In the genomic region with DNA sequence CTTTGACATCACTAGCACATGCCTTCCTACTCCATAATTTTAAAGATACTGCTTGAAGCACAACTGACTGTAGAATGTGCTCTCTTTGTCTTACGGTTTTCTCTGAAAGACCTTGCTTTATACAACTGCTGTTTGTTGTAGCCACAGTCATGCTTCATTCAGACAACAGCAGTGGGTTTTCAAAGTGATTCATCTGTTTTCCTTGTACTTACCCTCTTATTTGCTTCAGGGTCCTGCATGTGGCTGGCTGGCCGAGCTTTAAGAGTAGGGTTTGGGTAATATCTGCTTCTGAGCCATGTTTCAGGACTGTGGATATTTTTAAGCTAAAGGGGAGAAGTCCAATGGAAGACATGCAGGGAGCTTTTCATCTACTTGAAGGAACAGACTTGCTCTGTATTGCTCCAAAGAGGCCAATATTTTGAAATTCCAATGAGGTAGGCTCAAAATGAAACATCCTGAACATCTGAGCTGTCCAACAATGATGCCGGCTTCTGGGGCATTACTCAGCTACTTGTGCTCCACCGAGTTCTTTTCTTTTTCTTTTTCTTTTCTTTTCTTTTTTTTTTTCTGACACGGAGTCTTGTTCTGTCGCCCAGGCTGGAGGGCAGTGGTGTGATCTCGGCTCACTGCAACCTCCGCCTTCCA, we compare ENCODE assay signal across 1 cellular context.
TF ChIP-seq lines count a peak whose summit lies in the region.

No MANE protein-coding gene starts in this region.

TF ChIP-seq in GM23338, 12 proteins besides CTCF, POLR2A, EP300 and RAD21 (continued from another document):
- TF ChIP-seq, protein P1, sequence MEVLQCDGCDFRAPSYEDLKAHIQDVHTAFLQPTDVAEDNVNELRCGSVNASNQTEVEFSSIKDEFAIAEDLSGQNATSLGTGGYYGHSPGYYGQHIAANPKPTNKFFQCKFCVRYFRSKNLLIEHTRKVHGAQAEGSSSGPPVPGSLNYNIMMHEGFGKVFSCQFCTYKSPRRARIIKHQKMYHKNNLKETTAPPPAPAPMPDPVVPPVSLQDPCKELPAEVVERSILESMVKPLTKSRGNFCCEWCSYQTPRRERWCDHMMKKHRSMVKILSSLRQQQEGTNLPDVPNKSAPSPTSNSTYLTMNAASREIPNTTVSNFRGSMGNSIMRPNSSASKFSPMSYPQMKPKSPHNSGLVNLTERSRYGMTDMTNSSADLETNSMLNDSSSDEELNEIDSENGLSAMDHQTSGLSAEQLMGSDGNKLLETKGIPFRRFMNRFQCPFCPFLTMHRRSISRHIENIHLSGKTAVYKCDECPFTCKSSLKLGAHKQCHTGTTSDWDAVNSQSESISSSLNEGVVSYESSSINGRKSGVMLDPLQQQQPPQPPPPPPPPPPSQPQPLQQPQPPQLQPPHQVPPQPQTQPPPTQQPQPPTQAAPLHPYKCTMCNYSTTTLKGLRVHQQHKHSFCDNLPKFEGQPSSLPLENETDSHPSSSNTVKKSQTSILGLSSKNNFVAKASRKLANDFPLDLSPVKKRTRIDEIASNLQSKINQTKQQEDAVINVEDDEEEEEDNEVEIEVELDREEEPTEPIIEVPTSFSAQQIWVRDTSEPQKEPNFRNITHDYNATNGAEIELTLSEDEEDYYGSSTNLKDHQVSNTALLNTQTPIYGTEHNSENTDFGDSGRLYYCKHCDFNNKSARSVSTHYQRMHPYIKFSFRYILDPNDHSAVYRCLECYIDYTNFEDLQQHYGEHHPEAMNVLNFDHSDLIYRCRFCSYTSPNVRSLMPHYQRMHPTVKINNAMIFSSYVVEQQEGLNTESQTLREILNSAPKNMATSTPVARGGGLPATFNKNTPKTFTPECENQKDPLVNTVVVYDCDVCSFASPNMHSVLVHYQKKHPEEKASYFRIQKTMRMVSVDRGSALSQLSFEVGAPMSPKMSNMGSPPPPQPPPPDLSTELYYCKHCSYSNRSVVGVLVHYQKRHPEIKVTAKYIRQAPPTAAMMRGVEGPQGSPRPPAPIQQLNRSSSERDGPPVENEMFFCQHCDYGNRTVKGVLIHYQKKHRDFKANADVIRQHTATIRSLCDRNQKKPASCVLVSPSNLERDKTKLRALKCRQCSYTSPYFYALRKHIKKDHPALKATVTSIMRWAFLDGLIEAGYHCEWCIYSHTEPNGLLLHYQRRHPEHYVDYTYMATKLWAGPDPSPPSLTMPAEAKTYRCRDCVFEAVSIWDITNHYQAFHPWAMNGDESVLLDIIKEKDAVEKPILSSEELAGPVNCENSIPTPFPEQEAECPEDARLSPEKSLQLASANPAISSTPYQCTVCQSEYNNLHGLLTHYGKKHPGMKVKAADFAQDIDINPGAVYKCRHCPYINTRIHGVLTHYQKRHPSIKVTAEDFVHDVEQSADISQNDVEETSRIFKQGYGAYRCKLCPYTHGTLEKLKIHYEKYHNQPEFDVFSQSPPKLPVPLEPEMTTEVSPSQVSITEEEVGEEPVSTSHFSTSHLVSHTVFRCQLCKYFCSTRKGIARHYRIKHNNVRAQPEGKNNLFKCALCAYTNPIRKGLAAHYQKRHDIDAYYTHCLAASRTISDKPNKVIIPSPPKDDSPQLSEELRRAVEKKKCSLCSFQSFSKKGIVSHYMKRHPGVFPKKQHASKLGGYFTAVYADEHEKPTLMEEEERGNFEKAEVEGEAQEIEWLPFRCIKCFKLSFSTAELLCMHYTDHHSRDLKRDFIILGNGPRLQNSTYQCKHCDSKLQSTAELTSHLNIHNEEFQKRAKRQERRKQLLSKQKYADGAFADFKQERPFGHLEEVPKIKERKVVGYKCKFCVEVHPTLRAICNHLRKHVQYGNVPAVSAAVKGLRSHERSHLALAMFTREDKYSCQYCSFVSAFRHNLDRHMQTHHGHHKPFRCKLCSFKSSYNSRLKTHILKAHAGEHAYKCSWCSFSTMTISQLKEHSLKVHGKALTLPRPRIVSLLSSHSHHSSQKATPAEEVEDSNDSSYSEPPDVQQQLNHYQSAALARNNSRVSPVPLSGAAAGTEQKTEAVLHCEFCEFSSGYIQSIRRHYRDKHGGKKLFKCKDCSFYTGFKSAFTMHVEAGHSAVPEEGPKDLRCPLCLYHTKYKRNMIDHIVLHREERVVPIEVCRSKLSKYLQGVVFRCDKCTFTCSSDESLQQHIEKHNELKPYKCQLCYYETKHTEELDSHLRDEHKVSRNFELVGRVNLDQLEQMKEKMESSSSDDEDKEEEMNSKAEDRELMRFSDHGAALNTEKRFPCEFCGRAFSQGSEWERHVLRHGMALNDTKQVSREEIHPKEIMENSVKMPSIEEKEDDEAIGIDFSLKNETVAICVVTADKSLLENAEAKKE (CRISPR knock-in tag; IDR thresholded peaks at IDR 0.05), result no peak
- TF ChIP-seq POLR2AphosphoS5 (IDR thresholded peaks at IDR 0.05; ENCODE audit: low read depth) (no peak), NANOG (IDR thresholded peaks at IDR 0.05; ENCODE audit: borderline replicate concordance) (no peak), EZH2 (IDR thresholded peaks at IDR 0.05; ENCODE audit: low read depth, unreplicated experiment) (no peak), ZNF114 (CRISPR knock-in tag; IDR thresholded peaks at IDR 0.05) (no peak), JUNB (IDR thresholded peaks at IDR 0.05; ENCODE audit: unreplicated experiment) (no peak)
